In genomic region chr2:66574701-66575624, GRCh38 we compare ENCODE assay signal across 9 cellular contexts.
DNase-seq lines count a peak whose midpoint lies in the region; ATAC-seq and TF ChIP-seq lines count a peak whose summit lies in the region.
"Had no signal": no experiment of that assay in that cellular context is flagged by ENCODE, and none has a peak within 500 bp of the region (broad histone marks: within the 10 kb centered on the region; RNA-seq: fewer than 3 reads in every experiment).

No MANE protein-coding gene starts in this region.

- peak; percentile 55 for TF ChIP-seq CTCF in fibroblast of pulmonary artery (IDR thresholded peaks at IDR 0.05; ENCODE audit: low read length, missing control alignments)

- peaks cover 52% of the 10 kb centered on the region for H3K27me3 Mint-ChIP-seq in T-helper 17 cell
- peaks cover 49 to 70% (median 63%) of the 10 kb centered on the region in 3 donors for H3K27me3 Mint-ChIP-seq in naive B cell
- H3K27me3 Mint-ChIP-seq in effector memory CD8-positive, alpha-beta T cell = peaks cover 47 to 53% of the 10 kb centered on the region in 2 donors

- no peak for ATAC-seq in T-helper 17 cell
- peak; percentile 35 to 43 for ATAC-seq in naive B cell (ENCODE audit: low read depth in 2 of 2)
- no peak for ATAC-seq in effector memory CD8-positive, alpha-beta T cell (replicated peaks)
- no peak for ATAC-seq in HG03457 (IDR thresholded peaks at IDR 0.05; ENCODE audit: unreplicated experiment)
- ATAC-seq in GM18520 (IDR thresholded peaks at IDR 0.05; ENCODE audit: unreplicated experiment) = no peak

- H3K9me3 ChIP-seq in T-helper 17 cell (ENCODE audit: control insufficient read depth, low read length, poor library complexity, severe bottlenecking) = no peaks in the 10 kb centered on the region

- H3K9me3 Mint-ChIP-seq in naive B cell = peaks cover 0 to 13% (median 2%) of the 10 kb centered on the region in 7 donors
- H3K9me3 Mint-ChIP-seq in effector memory CD8-positive, alpha-beta T cell = no peaks in the 10 kb centered on the region
- H3K9me3 Mint-ChIP-seq: T-helper 1 cell treated with Interleukin-12 subunit alpha and Interleukin-12 subunit beta and Interleukin-4 antibody, amounts not matched to agents 30 μg/mL and 1 μg/mL, for 36 hours had no signal

- H3K4me1 Mint-ChIP-seq in T-helper 17 cell = peaks cover 8% of the 10 kb centered on the region
- peaks cover 19 to 30% (median 27%) of the 10 kb centered on the region in 3 donors for H3K4me1 Mint-ChIP-seq in naive B cell
- peaks cover 0 to 2% of the 10 kb centered on the region in 2 donors for H3K4me1 Mint-ChIP-seq in effector memory CD8-positive, alpha-beta T cell (ENCODE audit: low read depth in 2 of 2)

- H3K27ac Mint-ChIP-seq in T-helper 17 cell (no peak overlapping the region), naive B cell (peak overlapping the region in 2 of 6 donors; percentile 50 to 64)
- H3K27ac Mint-ChIP-seq in effector memory CD8-positive, alpha-beta T cell = no peak overlapping the region
- H3K27ac Mint-ChIP-seq: T-helper 1 cell treated with Interleukin-12 subunit alpha and Interleukin-12 subunit beta and Interleukin-4 antibody, amounts not matched to agents 30 μg/mL and 1 μg/mL, for 36 hours had no signal

- H3K4me3 Mint-ChIP-seq in T-helper 17 cell = peak overlapping the region; percentile 67
- peak overlapping the region; percentile 31 to 88 (median 76) for H3K4me3 Mint-ChIP-seq in naive B cell
- H3K4me3 Mint-ChIP-seq in effector memory CD8-positive, alpha-beta T cell = peak overlapping the region in 1 of 2 donors; percentile 19
- H3K4me3 Mint-ChIP-seq: T-helper 1 cell treated with Interleukin-12 subunit alpha and Interleukin-12 subunit beta and Interleukin-4 antibody, amounts not matched to agents 30 μg/mL and 1 μg/mL, for 36 hours had no signal

- peak overlapping the region; percentile 60 for H3K4me3 ChIP-seq in fibroblast of pulmonary artery (replicated peaks; ENCODE audit: low read depth, low read length)

- H3K36me3 Mint-ChIP-seq in T-helper 17 cell (ENCODE audit: low read depth) (no peaks in the 10 kb centered on the region), naive B cell (no peaks in the 10 kb centered on the region)
- H3K36me3 Mint-ChIP-seq in effector memory CD8-positive, alpha-beta T cell (ENCODE audit: insufficient read depth) = no peaks in the 10 kb centered on the region

- DNase-seq in Daoy (ENCODE audit: low read depth) (peak; percentile 84), NCI-H1105 (lab: John Stamatoyannopoulos, UW) (peak; percentile 67), T-helper 17 cell (no peak), fibroblast of pulmonary artery (ENCODE audit: low read depth) (peak; percentile 89), naive B cell (no peak)
- no peak for DNase-seq in effector memory CD8-positive, alpha-beta T cell

Comparison
In these comparisons a context has a peak if more than half of its experiments do, and no peak if none do; other contexts are left out.
1. DNase-seq: peak in Daoy (single experiment), NCI-H1105 (single experiment) and fibroblast of pulmonary artery (single experiment); none in T-helper 17 cell (0 of 3), naive B cell (single experiment) and effector memory CD8-positive, alpha-beta T cell (0 of 3).
2. ATAC-seq: peak in naive B cell (2 of 2); none in T-helper 17 cell (single experiment), effector memory CD8-positive, alpha-beta T cell (single experiment), HG03457 (single experiment) and GM18520 (single experiment).